ENCODE assay signal across 24 cellular contexts in the genomic region with DNA sequence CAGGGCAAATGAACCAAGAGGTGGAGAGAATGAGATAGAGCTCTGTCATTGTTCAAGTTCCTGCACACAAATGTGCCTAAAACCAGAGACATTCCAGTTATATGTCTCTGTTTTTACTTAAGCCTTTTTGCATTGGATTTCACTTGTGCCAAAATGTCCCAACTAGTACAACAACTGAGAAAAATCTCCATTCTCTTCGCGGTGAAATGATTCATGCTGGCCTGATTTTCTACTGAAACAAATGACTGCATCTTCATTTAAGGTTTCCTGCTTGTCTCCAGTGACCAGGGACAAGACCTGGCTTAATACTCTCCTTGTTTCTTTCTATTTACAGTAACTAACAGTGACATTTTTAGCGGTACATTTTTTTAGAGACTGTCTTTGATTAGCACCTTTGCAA.
"Had no signal": no experiment of that assay in that cellular context is flagged by ENCODE, and none has a peak within 500 bp of the region (broad histone marks: within the 10 kb centered on the region; RNA-seq: fewer than 3 reads in every experiment).

No MANE protein-coding gene starts in this region.

- H3K27me3 Mint-ChIP-seq: naive B cell; stimulated activated memory B cell treated with anti-CD40 and anti-IgM and Interleukin-4, amounts not matched to agents 10 μg/mL and 1 μg/mL and 100 μg/mL, for 72 hours had no signal

- H2AFZ ChIP-seq: neural progenitor cell had no signal

- H3K27ac Mint-ChIP-seq: activated CD4-positive, alpha-beta T cell treated with anti-CD3 and anti-CD28 coated beads for 36 hours; activated naive CD4-positive, alpha-beta T cell treated with anti-CD3 and anti-CD28 coated beads, Interleukin-2, amount 50 U/mL, for 72 hours; activated T-helper 1 cell treated with anti-CD3 and anti-CD28 coated beads, Interleukin-12 subunit alpha, Interleukin-12 subunit beta, Interleukin-2, Interleukin-4 antibody, amounts not matched to agents 30 ng/mL and 10 ng/mL and 1 ng/mL, durations not matched to agents 14 hours and 24 hours and 36 hours; endodermal cell; naive B cell; neural progenitor cell; stimulated activated memory B cell treated with anti-CD40 and anti-IgM and Interleukin-4, amounts not matched to agents 10 μg/mL and 1 μg/mL and 100 μg/mL, for 72 hours; T-helper 2 cell treated with Interferon-gamma antibody and Interleukin-4, amounts not matched to agents 5 μg/mL and 100 μg/mL, for 36 hours; WTC11 had no signal

- H3K4me3 Mint-ChIP-seq: activated CD4-positive, alpha-beta T cell treated with anti-CD3 and anti-CD28 coated beads for 36 hours; activated T-helper 1 cell treated with anti-CD3 and anti-CD28 coated beads, Interleukin-12 subunit alpha, Interleukin-12 subunit beta, Interleukin-2, Interleukin-4 antibody, amounts not matched to agents 30 ng/mL and 10 ng/mL and 1 ng/mL, durations not matched to agents 14 hours and 24 hours and 36 hours; endodermal cell; naive B cell; neural progenitor cell; stimulated activated memory B cell treated with anti-CD40 and anti-IgM and Interleukin-4, amounts not matched to agents 10 μg/mL and 1 μg/mL and 100 μg/mL, for 72 hours; T-helper 2 cell treated with Interferon-gamma antibody and Interleukin-4, amounts not matched to agents 5 μg/mL and 100 μg/mL, for 36 hours; WTC11 had no signal

- H3K36me3 ChIP-seq: cardiac muscle cell, gastroesophageal sphincter, heart right ventricle, neural progenitor cell, prostate gland, tibial artery had no signal

- H3K4me1 Mint-ChIP-seq: activated CD4-positive, alpha-beta T cell treated with anti-CD3 and anti-CD28 coated beads for 36 hours; endodermal cell; naive B cell; stimulated activated memory B cell treated with anti-CD40 and anti-IgM and Interleukin-4, amounts not matched to agents 10 μg/mL and 1 μg/mL and 100 μg/mL, for 72 hours had no signal

- H3K4me3 ChIP-seq: cardiac muscle cell, gastroesophageal sphincter, heart right ventricle, mucosa of descending colon, neural progenitor cell, prostate gland, tibial artery had no signal

- H3K36me3 Mint-ChIP-seq: activated naive CD4-positive, alpha-beta T cell treated with anti-CD3 and anti-CD28 coated beads, Interleukin-2, amount 50 U/mL, for 72 hours; naive B cell; neural progenitor cell; stimulated activated memory B cell treated with anti-CD40 and anti-IgM and Interleukin-4, amounts not matched to agents 10 μg/mL and 1 μg/mL and 100 μg/mL, for 72 hours; WTC11 had no signal

- H3K27me3 ChIP-seq: cardiac muscle cell, gastroesophageal sphincter, heart right ventricle, neural progenitor cell, tibial artery had no signal

- H3K27ac ChIP-seq: cardiac muscle cell, epithelial cell of prostate, gastroesophageal sphincter, heart right ventricle, neural progenitor cell, prostate gland, tibial artery had no signal

- DNase-seq: activated CD4-positive, alpha-beta T cell treated with anti-CD3 and anti-CD28 coated beads for 36 hours; activated CD4-positive, alpha-beta T cell treated with anti-CD3 and anti-CD28 coated beads, Interleukin-2, amount 50 U/mL, for 48 hours; activated gamma-delta T cell treated with Interleukin-2 at 50 U/mL for 16 hours; activated T-cell treated with anti-CD3 and anti-CD28 coated beads for 4 hours; amniotic stem cell; endodermal cell; heart right ventricle; left cardiac atrium; mesenchymal stem cell; mucosa of descending colon; naive B cell; right cardiac atrium; stimulated activated CD4-positive, alpha-beta T cell treated with anti-CD3 and anti-CD28 coated beads, Interleukin-4, amount 100 ng/mL, for 4 hours; tibial artery had no signal

- H3K9ac ChIP-seq: neural progenitor cell had no signal

- H3K9me3 Mint-ChIP-seq: activated T-helper 1 cell treated with anti-CD3 and anti-CD28 coated beads, Interleukin-12 subunit alpha, Interleukin-12 subunit beta, Interleukin-2, Interleukin-4 antibody, amounts not matched to agents 30 ng/mL and 10 ng/mL and 1 ng/mL, durations not matched to agents 14 hours and 24 hours and 36 hours; endodermal cell; naive B cell; neural progenitor cell; stimulated activated memory B cell treated with anti-CD40 and anti-IgM and Interleukin-4, amounts not matched to agents 10 μg/mL and 1 μg/mL and 100 μg/mL, for 72 hours; T-helper 2 cell treated with Interferon-gamma antibody and Interleukin-4, amounts not matched to agents 5 μg/mL and 100 μg/mL, for 36 hours; WTC11 had no signal

- H3K9me3 ChIP-seq: gastroesophageal sphincter, heart right ventricle, mucosa of descending colon, prostate gland, tibial artery had no signal

- H3K4me2 ChIP-seq: neural progenitor cell had no signal

- ATAC-seq: activated CD4-positive, alpha-beta T cell treated with anti-CD3 and anti-CD28 coated beads for 36 hours; activated naive CD4-positive, alpha-beta T cell treated with anti-CD3 and anti-CD28 coated beads, Interleukin-2, amount 50 U/mL, for 72 hours; gastroesophageal sphincter; heart right ventricle; left cardiac atrium; mucosa of descending colon; right cardiac atrium; stimulated activated memory B cell treated with anti-CD40 and anti-IgM and Interleukin-4, amounts not matched to agents 10 μg/mL and 1 μg/mL and 100 μg/mL, for 72 hours; WTC11 had no signal

- H3K4me1 ChIP-seq: heart right ventricle, neural progenitor cell, prostate gland had no signal
